24 cellular contexts compared by ENCODE assay signal in genomic region chr12:53589423-53589822, GRCh38. TPM values are rescaled to one million over a fixed set of nuclear protein-coding genes. Genes with fewer than 3 reads are reported as not detected.
DNase-seq lines count a peak whose midpoint lies in the region; ATAC-seq, FAIRE-seq and TF ChIP-seq lines count a peak whose summit lies in the region.
"Had no signal": no experiment of that assay in that cellular context is flagged by ENCODE, and none has a peak within 500 bp of the region (broad histone marks: within the 10 kb centered on the region; RNA-seq: fewer than 3 reads in every experiment).

No MANE protein-coding gene starts in this region.

- H3K4me1 Mint-ChIP-seq in activated T-cell treated with anti-CD3 and anti-CD28 coated beads, Interleukin-2, amount 50 U/mL, for 72 hours (ENCODE audit: low read depth): peaks cover 61% of the 10 kb centered on the region
- H3K4me1 Mint-ChIP-seq in activated T-cell treated with anti-CD3 and anti-CD28 coated beads, Interleukin-2, amount 50 U/mL, for 24 hours (ENCODE audit: low read depth): peaks cover 50% of the 10 kb centered on the region
- H3K4me1 Mint-ChIP-seq in stimulated activated effector memory CD8-positive, alpha-beta T cell treated with anti-CD3 and anti-CD28 coated beads, Interleukin-12 subunit alpha, Interleukin-12 subunit beta, amount 100 ng/mL, for 72 hours: peaks cover 26% of the 10 kb centered on the region

- H3K4me3 Mint-ChIP-seq in activated T-cell treated with anti-CD3 and anti-CD28 coated beads, Interleukin-2, amount 50 U/mL, for 72 hours: peak overlapping the region in 1 of 2 donors; percentile 1
- H3K4me3 Mint-ChIP-seq in activated T-cell treated with anti-CD3 and anti-CD28 coated beads, Interleukin-2, amount 50 U/mL, for 24 hours: no peak overlapping the region
- no peak overlapping the region for H3K4me3 Mint-ChIP-seq in stimulated activated effector memory CD8-positive, alpha-beta T cell treated with anti-CD3 and anti-CD28 coated beads, Interleukin-12 subunit alpha, Interleukin-12 subunit beta, amount 100 ng/mL, for 72 hours

- no peaks in the 10 kb centered on the region for H4K20me1 ChIP-seq in GM12878 (ENCODE audit: control insufficient read depth, insufficient read depth)

- no peak for TF ChIP-seq CTCF in GM12878 (IDR thresholded peaks at IDR 0.05 in 2 of 3, conservative IDR thresholded peaks at IDR 0.05 in 1 of 3; ENCODE audit: control insufficient read depth in 2 of 3, extremely low read depth in 1 of 3, insufficient read depth in 1 of 3, low read depth in 3 of 3, low read length in 3 of 3)

- WGBS in GM12878 (ENCODE audit: insufficient coverage, insufficient replicate concordance, low lambda C conversion rate, missing lambda C conversion rate): 73% methylated on average over 3 of the region's 3 CpGs

- peaks cover 16% of the 10 kb centered on the region for H3K4me1 ChIP-seq in GM12878 (ENCODE audit: control insufficient read depth, insufficient read depth, low read length)

- no peaks in the 10 kb centered on the region for H3K9me3 ChIP-seq in SK-N-MC (ENCODE audit: low read depth, low read length)
- H3K9me3 ChIP-seq in GM12878 (replicated peaks; ENCODE audit: control insufficient read depth, insufficient read depth, low read length): no peaks in the 10 kb centered on the region
- H3K9me3 ChIP-seq: HAP-1 had no signal

- RAD21 ChIA-PET in GM12878 (lab: Charles Lee; ENCODE audit: unreplicated experiment): interaction anchor here (1.6 kb wide), 1 partner anchor 38 kb away, joined by 7 read pairs; no protein-coding TSS in a partner anchor

- FAIRE-seq in GM12878 (lab: Jason Lieb, UNC): no peak
- no peak for FAIRE-seq in frontal cortex (lab: Jason Lieb, UNC)
- FAIRE-seq: GM18507 had no signal

- no TSS peak for BruUV-seq in GM12878 (replicated peaks; lab: Mats Ljungman, UMichigan)

- CTCF ChIA-PET in GM12878 (lab: Yijun Ruan, JAX): interaction anchor here (0.9 to 1.3 kb wide), 3 partner anchors 28 to 86 kb away, joined by 3 to 4 read pairs (median 3); partner anchors contain the start of gene ATP5MC2

- peaks cover 1 to 2% of the 10 kb centered on the region in 2 donors for H3K36me3 Mint-ChIP-seq in activated T-cell treated with anti-CD3 and anti-CD28 coated beads, Interleukin-2, amount 50 U/mL, for 72 hours (ENCODE audit: insufficient read depth in 2 of 2)
- peaks cover 12% of the 10 kb centered on the region for H3K36me3 Mint-ChIP-seq in activated T-cell treated with anti-CD3 and anti-CD28 coated beads, Interleukin-2, amount 50 U/mL, for 24 hours (ENCODE audit: low read depth)
- peaks cover 5% of the 10 kb centered on the region for H3K36me3 Mint-ChIP-seq in stimulated activated effector memory CD8-positive, alpha-beta T cell treated with anti-CD3 and anti-CD28 coated beads, Interleukin-12 subunit alpha, Interleukin-12 subunit beta, amount 100 ng/mL, for 72 hours

- H3K27me3 Mint-ChIP-seq in activated T-cell treated with anti-CD3 and anti-CD28 coated beads, Interleukin-2, amount 50 U/mL, for 72 hours (ENCODE audit: low read depth): no peaks in the 10 kb centered on the region
- no peaks in the 10 kb centered on the region for H3K27me3 Mint-ChIP-seq in activated T-cell treated with anti-CD3 and anti-CD28 coated beads, Interleukin-2, amount 50 U/mL, for 24 hours

- no peak for DNase-seq in activated T-cell treated with anti-CD3 and anti-CD28 coated beads, Interleukin-2, amount 50 U/mL, for 72 hours
- DNase-seq in activated T-cell treated with anti-CD3 and anti-CD28 coated beads, Interleukin-2, amount 50 U/mL, for 24 hours: no peak
- DNase-seq in SK-N-MC (ENCODE audit: low read depth, low spot score) (no peak), GM12878 (ENCODE audit: low read depth, low spot score) (no peak), frontal cortex (ENCODE audit: low spot score in 2 of 2) (no peak)
- no peak for DNase-seq in stimulated activated effector memory CD8-positive, alpha-beta T cell treated with anti-CD3 and anti-CD28 coated beads, Interleukin-12 subunit alpha, Interleukin-12 subunit beta, amount 100 ng/mL, for 72 hours (ENCODE audit: low spot score in 2 of 2)
- DNase-seq: Calu3, DMS79 treated with DMSO at 0.1 percent for 48 hours, GF-D8, GOT3, IMR-90, NCI-H1048, NCI-H1417 treated with DMSO at 0.1 percent for 48 hours, NCI-H187, NCI-H2171 treated with DMSO at 0.1 percent for 48 hours, NCI-H524 treated with DMSO at 0.1 percent for 48 hours, NCI-H774, PC-3 had no signal

- H3K4me3 ChIP-seq in SK-N-MC: no peak overlapping the region
- H3K4me3 ChIP-seq in GM12878: no peak overlapping the region
- H3K4me3 ChIP-seq: HAP-1 had no signal

- no peaks in the 10 kb centered on the region for H3K9me3 Mint-ChIP-seq in activated T-cell treated with anti-CD3 and anti-CD28 coated beads, Interleukin-2, amount 50 U/mL, for 72 hours
- no peaks in the 10 kb centered on the region for H3K9me3 Mint-ChIP-seq in activated T-cell treated with anti-CD3 and anti-CD28 coated beads, Interleukin-2, amount 50 U/mL, for 24 hours
- no peaks in the 10 kb centered on the region for H3K9me3 Mint-ChIP-seq in stimulated activated effector memory CD8-positive, alpha-beta T cell treated with anti-CD3 and anti-CD28 coated beads, Interleukin-12 subunit alpha, Interleukin-12 subunit beta, amount 100 ng/mL, for 72 hours

- intact Hi-C loops in GM12878 (cut with micrococcal nuclease; ENCODE audit: unreplicated experiment): no loop called here

- ATAC-seq in activated T-cell treated with anti-CD3 and anti-CD28 coated beads, Interleukin-2, amount 50 U/mL, for 72 hours (replicated peaks in 1 of 2): peak; percentile 37 to 64
- no peak; the same call in 2 of the 3 replicates for ATAC-seq in GM12878
- ATAC-seq in stimulated activated effector memory CD8-positive, alpha-beta T cell treated with anti-CD3 and anti-CD28 coated beads, Interleukin-12 subunit alpha, Interleukin-12 subunit beta, amount 100 ng/mL, for 72 hours: peak; percentile 68
- ATAC-seq in HG03159 (IDR thresholded peaks at IDR 0.05; ENCODE audit: unreplicated experiment): no peak
- no peak for ATAC-seq in GM18505 (IDR thresholded peaks at IDR 0.05; ENCODE audit: unreplicated experiment)
- ATAC-seq: PC-3, SK-N-SH treated with all-trans-retinoic acid at 6 μM for 48 hours had no signal

- 0 out of 2 replicates have a peak, but pooled peaks cover 2% of the 10 kb centered on the region for H3K36me3 ChIP-seq in SK-N-MC (ENCODE audit: insufficient read depth, low read length)
- H3K36me3 ChIP-seq in GM12878 (ENCODE audit: control insufficient read depth in 2 of 2, insufficient read depth in 2 of 2, low read length in 1 of 2): no peaks in the 10 kb centered on the region; a peak in 1 of 4 replicates
- H3K36me3 ChIP-seq: HAP-1 had no signal

- no peak for TF ChIP-seq POLR2A in GM12878 (IDR thresholded peaks at IDR 0.05; ENCODE audit: low read depth, low read length)
- TF ChIP-seq POLR2A in GM18505 (IDR thresholded peaks at IDR 0.05; ENCODE audit: borderline replicate concordance, extremely low read depth, insufficient read depth, insufficient read length): no peak

- H3K27ac ChIP-seq in SK-N-MC (0 out of 2 replicates have a peak overlapping the region, but pooled peaks have one; percentile 32), GM12878 (ENCODE audit: control insufficient read depth, insufficient read depth) (no peak overlapping the region)
- H3K27ac ChIP-seq: KMS-11 had no signal

- POLR2A ChIA-PET in GM12878 (lab: Charles Lee): interaction anchor here (1.0 to 1.1 kb wide), 3 partner anchors 8 to 33 kb away, joined by 3 to 4 read pairs (median 4); no protein-coding TSS in a partner anchor

- H3K4me2 ChIP-seq in GM12878 (ENCODE audit: control insufficient read depth, insufficient read depth): no peak overlapping the region
- H3K4me2 ChIP-seq: KMS-11 had no signal

- H2AFZ ChIP-seq in GM12878 (ENCODE audit: control insufficient read depth, low read depth, low read length): no peak overlapping the region

- no peak overlapping the region for H3K27ac Mint-ChIP-seq in activated T-cell treated with anti-CD3 and anti-CD28 coated beads, Interleukin-2, amount 50 U/mL, for 72 hours
- no peak overlapping the region for H3K27ac Mint-ChIP-seq in activated T-cell treated with anti-CD3 and anti-CD28 coated beads, Interleukin-2, amount 50 U/mL, for 24 hours
- peak overlapping the region; percentile 26 for H3K27ac Mint-ChIP-seq in stimulated activated effector memory CD8-positive, alpha-beta T cell treated with anti-CD3 and anti-CD28 coated beads, Interleukin-12 subunit alpha, Interleukin-12 subunit beta, amount 100 ng/mL, for 72 hours

- peaks cover 5% of the 10 kb centered on the region for H3K79me2 ChIP-seq in GM12878 (ENCODE audit: control insufficient read depth, insufficient read depth, low read length)

- SMC1A ChIA-PET in GM12878 (lab: Charles Lee; ENCODE audit: uncharacterized antibody, unreplicated experiment): interaction anchor here (1.1 to 2.8 kb wide), 5 partner anchors 13 to 43 kb away, joined by 3 to 7 read pairs (median 5); no protein-coding TSS in a partner anchor

- H3K9ac ChIP-seq in SK-N-MC (ENCODE audit: insufficient read length) (no peak overlapping the region), GM12878 (ENCODE audit: control insufficient read depth, insufficient read depth, low read length) (no peak overlapping the region)
- H3K9ac ChIP-seq: KMS-11 had no signal

- TF ChIP-seq EP300 in GM12878 (IDR thresholded peaks at IDR 0.05; ENCODE audit: borderline replicate concordance in 1 of 2, control insufficient read depth in 1 of 2, low read depth in 2 of 2, low read length in 2 of 2): no peak

- no peak for TF ChIP-seq RAD21 in GM12878 (IDR thresholded peaks at IDR 0.05; ENCODE audit: insufficient read depth, low read depth, low read length)

- in situ Hi-C loops in GM12878 (cut with MboI): no loop called here

- no peaks in the 10 kb centered on the region for H3K27me3 ChIP-seq in GM12878 (replicated peaks in 1 of 2; ENCODE audit: control insufficient read depth in 2 of 2, insufficient read depth in 2 of 2, low read length in 1 of 2)

RNA-seq across cellular contexts. Expression of gene ATF7, which starts 36.8 kb away (rescaled TPM):
- 10 to 100 TPM; 27.4 to 28.1 TPM for total RNA-seq in activated T-cell treated with anti-CD3 and anti-CD28 coated beads, Interleukin-2, amount 50 U/mL, for 72 hours
- total RNA-seq in GM12878 (2013; cell fraction: nucleolus; rRNA removed): 31.6 and 46.1 TPM in 2 replicates
- total RNA-seq in GM12878 (2014; rRNA removed) (9.1 and 11.4 TPM in 2 replicates), GM12878 (2014; rRNA removed; fragmentation: Illumina TruSeq; extraction: Trizol) (14.6 and 16.1 TPM in 2 replicates), GM12878 (2021) (21.5 and 23.6 TPM in 2 replicates), frontal cortex (4.1 TPM)
- 9.6 TPM for polyA plus RNA-seq in GM12878 (2011; ENCODE audit: low read depth)
- polyA plus RNA-seq in GM12878 (2011; rRNA removed) (14.5 and 16.4 TPM in 2 replicates), GM12878 (2014; fragmentation: Illumina TruSeq; extraction: Trizol) (21.9 and 26.4 TPM in 2 replicates), GM12878 (2014; fragmentation: Nextera tagmentation; extraction: Ambion mirVana) (10 to 100 TPM; 21.8 to 26.8 TPM), GM12878 (2014; rRNA removed) (14.1 and 17.2 TPM in 2 replicates), GM12878 (2016; fragmentation: Nextera tagmentation; extraction: Ambion mirVana) (10 to 100 TPM; 30.2 to 30.7 TPM)
- 10.3 and 12.2 TPM in 2 replicates for polyA plus RNA-seq in GM12878 (2011; cell fraction: cytosol; rRNA removed)
- 19.5 and 20.5 TPM in 2 replicates for polyA plus RNA-seq in GM12878 (2011; cell fraction: nucleus; rRNA removed)
- 9.5 and 10.3 TPM in 2 replicates for polyA plus RNA-seq in GM12878 (2012)
- 18.9 and 19.0 TPM in 2 replicates for polyA minus RNA-seq in GM12878 (2011; rRNA and poly(A)+ RNA removed)
- polyA minus RNA-seq in GM12878 (2011; cell fraction: cytosol; rRNA and poly(A)+ RNA removed): 9.0 and 13.4 TPM in 2 replicates
- polyA minus RNA-seq in GM12878 (2011; cell fraction: nucleus; rRNA and poly(A)+ RNA removed): 9.3 and 17.1 TPM in 2 replicates

Comparison
In these comparisons a context has a peak if more than half of its experiments do, and no peak if none do; other contexts are left out.
1. ATAC-seq: peak in activated T-cell treated with anti-CD3 and anti-CD28 coated beads, Interleukin-2, amount 50 U/mL, for 72 hours (2 of 2) and stimulated activated effector memory CD8-positive, alpha-beta T cell treated with anti-CD3 and anti-CD28 coated beads, Interleukin-12 subunit alpha, Interleukin-12 subunit beta, amount 100 ng/mL, for 72 hours (single experiment); none in GM12878 (single experiment), HG03159 (single experiment) and GM18505 (single experiment).